In the genomic region with DNA sequence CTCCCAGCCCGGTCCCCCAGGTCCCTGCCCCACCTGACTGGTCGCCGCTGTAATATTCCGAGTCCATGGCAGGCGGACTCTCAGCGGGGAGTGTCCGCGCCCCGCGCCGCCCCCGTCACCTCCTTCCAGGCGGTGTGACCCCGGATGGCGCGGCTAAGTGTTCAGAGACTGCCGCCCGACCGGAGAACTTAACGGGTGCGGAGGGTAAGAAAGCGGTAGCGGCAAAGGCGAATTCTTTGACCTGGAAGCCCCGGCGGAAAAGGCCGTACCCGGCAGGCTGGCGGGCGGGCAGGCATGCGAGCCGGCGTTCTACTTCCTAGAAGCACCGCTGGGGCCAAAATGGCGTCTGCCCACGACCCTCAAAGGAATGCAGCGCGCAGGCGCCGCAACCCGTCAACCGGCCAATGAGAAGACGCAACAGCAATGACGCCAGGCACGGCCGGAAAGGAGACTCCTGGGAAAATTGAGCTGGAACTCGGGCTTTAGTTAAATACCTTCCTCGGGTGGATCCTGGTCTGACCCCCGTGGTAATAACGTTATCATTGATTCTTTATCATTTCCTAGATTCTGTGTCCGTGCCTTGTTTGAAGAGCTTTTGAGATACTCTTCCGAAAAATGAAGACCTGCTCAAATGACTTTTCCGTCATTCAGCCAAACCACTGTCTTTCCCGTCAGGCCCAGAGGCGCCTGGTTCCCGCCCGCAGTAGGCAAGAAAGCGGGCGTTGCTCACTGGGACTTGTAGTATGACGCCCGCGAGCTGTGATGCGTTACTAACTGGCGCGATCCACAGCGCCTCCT, we compare ENCODE assay signal across 1 cellular context.
A peak's percentile ranks its signal among the peaks of the same experiment; 100 is the strongest.
TF ChIP-seq lines count a peak whose summit lies in the region.

A gene (minus strand): TSS at position 348 of the 798 bp plus-strand sequence. CDS start 281 bp downstream, at position 67.

TF ChIP-seq in WTC11, 78 proteins besides CTCF, POLR2A, EP300 and RAD21 (continued from another document and continues in another):
- TF ChIP-seq, protein P1, sequence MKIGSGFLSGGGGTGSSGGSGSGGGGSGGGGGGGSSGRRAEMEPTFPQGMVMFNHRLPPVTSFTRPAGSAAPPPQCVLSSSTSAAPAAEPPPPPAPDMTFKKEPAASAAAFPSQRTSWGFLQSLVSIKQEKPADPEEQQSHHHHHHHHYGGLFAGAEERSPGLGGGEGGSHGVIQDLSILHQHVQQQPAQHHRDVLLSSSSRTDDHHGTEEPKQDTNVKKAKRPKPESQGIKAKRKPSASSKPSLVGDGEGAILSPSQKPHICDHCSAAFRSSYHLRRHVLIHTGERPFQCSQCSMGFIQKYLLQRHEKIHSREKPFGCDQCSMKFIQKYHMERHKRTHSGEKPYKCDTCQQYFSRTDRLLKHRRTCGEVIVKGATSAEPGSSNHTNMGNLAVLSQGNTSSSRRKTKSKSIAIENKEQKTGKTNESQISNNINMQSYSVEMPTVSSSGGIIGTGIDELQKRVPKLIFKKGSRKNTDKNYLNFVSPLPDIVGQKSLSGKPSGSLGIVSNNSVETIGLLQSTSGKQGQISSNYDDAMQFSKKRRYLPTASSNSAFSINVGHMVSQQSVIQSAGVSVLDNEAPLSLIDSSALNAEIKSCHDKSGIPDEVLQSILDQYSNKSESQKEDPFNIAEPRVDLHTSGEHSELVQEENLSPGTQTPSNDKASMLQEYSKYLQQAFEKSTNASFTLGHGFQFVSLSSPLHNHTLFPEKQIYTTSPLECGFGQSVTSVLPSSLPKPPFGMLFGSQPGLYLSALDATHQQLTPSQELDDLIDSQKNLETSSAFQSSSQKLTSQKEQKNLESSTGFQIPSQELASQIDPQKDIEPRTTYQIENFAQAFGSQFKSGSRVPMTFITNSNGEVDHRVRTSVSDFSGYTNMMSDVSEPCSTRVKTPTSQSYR (CRISPR knock-in tag; IDR thresholded peaks at IDR 0.05), result 0 out of 2 replicates have a peak, but pooled peaks have one; percentile 37
- no peak for TF ChIP-seq ZNF396 (CRISPR knock-in tag; IDR thresholded peaks at IDR 0.05; ENCODE audit: borderline replicate concordance)
- TF ChIP-seq, protein P2, sequence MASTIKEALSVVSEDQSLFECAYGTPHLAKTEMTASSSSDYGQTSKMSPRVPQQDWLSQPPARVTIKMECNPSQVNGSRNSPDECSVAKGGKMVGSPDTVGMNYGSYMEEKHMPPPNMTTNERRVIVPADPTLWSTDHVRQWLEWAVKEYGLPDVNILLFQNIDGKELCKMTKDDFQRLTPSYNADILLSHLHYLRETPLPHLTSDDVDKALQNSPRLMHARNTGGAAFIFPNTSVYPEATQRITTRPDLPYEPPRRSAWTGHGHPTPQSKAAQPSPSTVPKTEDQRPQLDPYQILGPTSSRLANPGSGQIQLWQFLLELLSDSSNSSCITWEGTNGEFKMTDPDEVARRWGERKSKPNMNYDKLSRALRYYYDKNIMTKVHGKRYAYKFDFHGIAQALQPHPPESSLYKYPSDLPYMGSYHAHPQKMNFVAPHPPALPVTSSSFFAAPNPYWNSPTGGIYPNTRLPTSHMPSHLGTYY (CRISPR knock-in tag; IDR thresholded peaks at IDR 0.05), result no peak
- TF ChIP-seq, protein P3, sequence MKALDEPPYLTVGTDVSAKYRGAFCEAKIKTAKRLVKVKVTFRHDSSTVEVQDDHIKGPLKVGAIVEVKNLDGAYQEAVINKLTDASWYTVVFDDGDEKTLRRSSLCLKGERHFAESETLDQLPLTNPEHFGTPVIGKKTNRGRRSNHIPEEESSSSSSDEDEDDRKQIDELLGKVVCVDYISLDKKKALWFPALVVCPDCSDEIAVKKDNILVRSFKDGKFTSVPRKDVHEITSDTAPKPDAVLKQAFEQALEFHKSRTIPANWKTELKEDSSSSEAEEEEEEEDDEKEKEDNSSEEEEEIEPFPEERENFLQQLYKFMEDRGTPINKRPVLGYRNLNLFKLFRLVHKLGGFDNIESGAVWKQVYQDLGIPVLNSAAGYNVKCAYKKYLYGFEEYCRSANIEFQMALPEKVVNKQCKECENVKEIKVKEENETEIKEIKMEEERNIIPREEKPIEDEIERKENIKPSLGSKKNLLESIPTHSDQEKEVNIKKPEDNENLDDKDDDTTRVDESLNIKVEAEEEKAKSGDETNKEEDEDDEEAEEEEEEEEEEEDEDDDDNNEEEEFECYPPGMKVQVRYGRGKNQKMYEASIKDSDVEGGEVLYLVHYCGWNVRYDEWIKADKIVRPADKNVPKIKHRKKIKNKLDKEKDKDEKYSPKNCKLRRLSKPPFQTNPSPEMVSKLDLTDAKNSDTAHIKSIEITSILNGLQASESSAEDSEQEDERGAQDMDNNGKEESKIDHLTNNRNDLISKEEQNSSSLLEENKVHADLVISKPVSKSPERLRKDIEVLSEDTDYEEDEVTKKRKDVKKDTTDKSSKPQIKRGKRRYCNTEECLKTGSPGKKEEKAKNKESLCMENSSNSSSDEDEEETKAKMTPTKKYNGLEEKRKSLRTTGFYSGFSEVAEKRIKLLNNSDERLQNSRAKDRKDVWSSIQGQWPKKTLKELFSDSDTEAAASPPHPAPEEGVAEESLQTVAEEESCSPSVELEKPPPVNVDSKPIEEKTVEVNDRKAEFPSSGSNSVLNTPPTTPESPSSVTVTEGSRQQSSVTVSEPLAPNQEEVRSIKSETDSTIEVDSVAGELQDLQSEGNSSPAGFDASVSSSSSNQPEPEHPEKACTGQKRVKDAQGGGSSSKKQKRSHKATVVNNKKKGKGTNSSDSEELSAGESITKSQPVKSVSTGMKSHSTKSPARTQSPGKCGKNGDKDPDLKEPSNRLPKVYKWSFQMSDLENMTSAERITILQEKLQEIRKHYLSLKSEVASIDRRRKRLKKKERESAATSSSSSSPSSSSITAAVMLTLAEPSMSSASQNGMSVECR (CRISPR knock-in tag; IDR thresholded peaks at IDR 0.05; ENCODE audit: borderline replicate concordance), result peak; percentile 84
- TF ChIP-seq GABPB1 (CRISPR knock-in tag; IDR thresholded peaks at IDR 0.05), result peak; percentile 49
- TF ChIP-seq, protein P4, sequence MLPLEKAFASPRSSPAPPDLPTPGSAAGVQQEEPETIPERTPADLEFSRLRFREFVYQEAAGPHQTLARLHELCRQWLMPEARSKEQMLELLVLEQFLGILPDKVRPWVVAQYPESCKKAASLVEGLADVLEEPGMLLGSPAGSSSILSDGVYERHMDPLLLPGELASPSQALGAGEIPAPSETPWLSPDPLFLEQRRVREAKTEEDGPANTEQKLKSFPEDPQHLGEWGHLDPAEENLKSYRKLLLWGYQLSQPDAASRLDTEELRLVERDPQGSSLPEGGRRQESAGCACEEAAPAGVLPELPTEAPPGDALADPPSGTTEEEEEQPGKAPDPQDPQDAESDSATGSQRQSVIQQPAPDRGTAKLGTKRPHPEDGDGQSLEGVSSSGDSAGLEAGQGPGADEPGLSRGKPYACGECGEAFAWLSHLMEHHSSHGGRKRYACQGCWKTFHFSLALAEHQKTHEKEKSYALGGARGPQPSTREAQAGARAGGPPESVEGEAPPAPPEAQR (CRISPR knock-in tag; IDR thresholded peaks at IDR 0.05), result no peak
- TF ChIP-seq ZNF671 (CRISPR knock-in tag; IDR thresholded peaks at IDR 0.05), result no peak
- peak; percentile 65 for TF ChIP-seq NFYB (CRISPR knock-in tag; conservative IDR thresholded peaks at IDR 0.05; ENCODE audit: low read depth)
- no peak; the same call in 1 of the 2 replicates for TF ChIP-seq ELF4 (CRISPR knock-in tag; IDR thresholded peaks at IDR 0.05; ENCODE audit: low read depth)
- no peak for TF ChIP-seq NR1H2 (CRISPR knock-in tag; IDR thresholded peaks at IDR 0.05)
- TF ChIP-seq, protein P5, sequence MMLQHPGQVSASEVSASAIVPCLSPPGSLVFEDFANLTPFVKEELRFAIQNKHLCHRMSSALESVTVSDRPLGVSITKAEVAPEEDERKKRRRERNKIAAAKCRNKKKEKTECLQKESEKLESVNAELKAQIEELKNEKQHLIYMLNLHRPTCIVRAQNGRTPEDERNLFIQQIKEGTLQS (CRISPR knock-in tag; conservative IDR thresholded peaks at IDR 0.05), result no peak
- no peak for TF ChIP-seq IRF2 (CRISPR knock-in tag; IDR thresholded peaks at IDR 0.05; ENCODE audit: borderline replicate concordance, low read depth)
- peak; percentile 68 for TF ChIP-seq SP1 (CRISPR knock-in tag; conservative IDR thresholded peaks at IDR 0.05)
- TF ChIP-seq, protein P6, sequence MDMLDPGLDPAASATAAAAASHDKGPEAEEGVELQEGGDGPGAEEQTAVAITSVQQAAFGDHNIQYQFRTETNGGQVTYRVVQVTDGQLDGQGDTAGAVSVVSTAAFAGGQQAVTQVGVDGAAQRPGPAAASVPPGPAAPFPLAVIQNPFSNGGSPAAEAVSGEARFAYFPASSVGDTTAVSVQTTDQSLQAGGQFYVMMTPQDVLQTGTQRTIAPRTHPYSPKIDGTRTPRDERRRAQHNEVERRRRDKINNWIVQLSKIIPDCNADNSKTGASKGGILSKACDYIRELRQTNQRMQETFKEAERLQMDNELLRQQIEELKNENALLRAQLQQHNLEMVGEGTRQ (CRISPR knock-in tag; IDR thresholded peaks at IDR 0.05), result peak; percentile 46
- TF ChIP-seq, protein P7, sequence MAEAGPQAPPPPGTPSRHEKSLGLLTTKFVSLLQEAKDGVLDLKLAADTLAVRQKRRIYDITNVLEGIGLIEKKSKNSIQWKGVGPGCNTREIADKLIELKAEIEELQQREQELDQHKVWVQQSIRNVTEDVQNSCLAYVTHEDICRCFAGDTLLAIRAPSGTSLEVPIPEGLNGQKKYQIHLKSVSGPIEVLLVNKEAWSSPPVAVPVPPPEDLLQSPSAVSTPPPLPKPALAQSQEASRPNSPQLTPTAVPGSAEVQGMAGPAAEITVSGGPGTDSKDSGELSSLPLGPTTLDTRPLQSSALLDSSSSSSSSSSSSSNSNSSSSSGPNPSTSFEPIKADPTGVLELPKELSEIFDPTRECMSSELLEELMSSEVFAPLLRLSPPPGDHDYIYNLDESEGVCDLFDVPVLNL (CRISPR knock-in tag; IDR thresholded peaks at IDR 0.05; ENCODE audit: borderline replicate concordance, low read depth), result peak; percentile 47; the same call in 1 of the 2 replicates
- no peak for TF ChIP-seq CREB1 (CRISPR knock-in tag; IDR thresholded peaks at IDR 0.05)
- TF ChIP-seq, protein P8, sequence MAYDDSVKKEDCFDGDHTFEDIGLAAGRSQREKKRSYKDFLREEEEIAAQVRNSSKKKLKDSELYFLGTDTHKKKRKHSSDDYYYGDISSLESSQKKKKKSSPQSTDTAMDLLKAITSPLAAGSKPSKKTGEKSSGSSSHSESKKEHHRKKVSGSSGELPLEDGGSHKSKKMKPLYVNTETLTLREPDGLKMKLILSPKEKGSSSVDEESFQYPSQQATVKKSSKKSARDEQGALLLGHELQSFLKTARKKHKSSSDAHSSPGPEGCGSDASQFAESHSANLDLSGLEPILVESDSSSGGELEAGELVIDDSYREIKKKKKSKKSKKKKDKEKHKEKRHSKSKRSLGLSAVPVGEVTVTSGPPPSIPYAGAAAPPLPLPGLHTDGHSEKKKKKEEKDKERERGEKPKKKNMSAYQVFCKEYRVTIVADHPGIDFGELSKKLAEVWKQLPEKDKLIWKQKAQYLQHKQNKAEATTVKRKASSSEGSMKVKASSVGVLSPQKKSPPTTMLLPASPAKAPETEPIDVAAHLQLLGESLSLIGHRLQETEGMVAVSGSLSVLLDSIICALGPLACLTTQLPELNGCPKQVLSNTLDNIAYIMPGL (CRISPR knock-in tag; IDR thresholded peaks at IDR 0.05), result peak; percentile 76
- TF ChIP-seq, protein P9, sequence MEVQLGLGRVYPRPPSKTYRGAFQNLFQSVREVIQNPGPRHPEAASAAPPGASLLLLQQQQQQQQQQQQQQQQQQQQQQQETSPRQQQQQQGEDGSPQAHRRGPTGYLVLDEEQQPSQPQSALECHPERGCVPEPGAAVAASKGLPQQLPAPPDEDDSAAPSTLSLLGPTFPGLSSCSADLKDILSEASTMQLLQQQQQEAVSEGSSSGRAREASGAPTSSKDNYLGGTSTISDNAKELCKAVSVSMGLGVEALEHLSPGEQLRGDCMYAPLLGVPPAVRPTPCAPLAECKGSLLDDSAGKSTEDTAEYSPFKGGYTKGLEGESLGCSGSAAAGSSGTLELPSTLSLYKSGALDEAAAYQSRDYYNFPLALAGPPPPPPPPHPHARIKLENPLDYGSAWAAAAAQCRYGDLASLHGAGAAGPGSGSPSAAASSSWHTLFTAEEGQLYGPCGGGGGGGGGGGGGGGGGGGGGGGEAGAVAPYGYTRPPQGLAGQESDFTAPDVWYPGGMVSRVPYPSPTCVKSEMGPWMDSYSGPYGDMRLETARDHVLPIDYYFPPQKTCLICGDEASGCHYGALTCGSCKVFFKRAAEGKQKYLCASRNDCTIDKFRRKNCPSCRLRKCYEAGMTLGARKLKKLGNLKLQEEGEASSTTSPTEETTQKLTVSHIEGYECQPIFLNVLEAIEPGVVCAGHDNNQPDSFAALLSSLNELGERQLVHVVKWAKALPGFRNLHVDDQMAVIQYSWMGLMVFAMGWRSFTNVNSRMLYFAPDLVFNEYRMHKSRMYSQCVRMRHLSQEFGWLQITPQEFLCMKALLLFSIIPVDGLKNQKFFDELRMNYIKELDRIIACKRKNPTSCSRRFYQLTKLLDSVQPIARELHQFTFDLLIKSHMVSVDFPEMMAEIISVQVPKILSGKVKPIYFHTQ (CRISPR knock-in tag; IDR thresholded peaks at IDR 0.05), result no peak
- no peak for TF ChIP-seq SMAD3 (CRISPR knock-in tag; IDR thresholded peaks at IDR 0.05; ENCODE audit: borderline replicate concordance)
- no peak for TF ChIP-seq HMGA2 (CRISPR knock-in tag; IDR thresholded peaks at IDR 0.05)
- TF ChIP-seq, protein P10, sequence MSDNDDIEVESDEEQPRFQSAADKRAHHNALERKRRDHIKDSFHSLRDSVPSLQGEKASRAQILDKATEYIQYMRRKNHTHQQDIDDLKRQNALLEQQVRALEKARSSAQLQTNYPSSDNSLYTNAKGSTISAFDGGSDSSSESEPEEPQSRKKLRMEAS (CRISPR knock-in tag; IDR thresholded peaks at IDR 0.05), result peak; percentile 45
- TF ChIP-seq, protein P11, sequence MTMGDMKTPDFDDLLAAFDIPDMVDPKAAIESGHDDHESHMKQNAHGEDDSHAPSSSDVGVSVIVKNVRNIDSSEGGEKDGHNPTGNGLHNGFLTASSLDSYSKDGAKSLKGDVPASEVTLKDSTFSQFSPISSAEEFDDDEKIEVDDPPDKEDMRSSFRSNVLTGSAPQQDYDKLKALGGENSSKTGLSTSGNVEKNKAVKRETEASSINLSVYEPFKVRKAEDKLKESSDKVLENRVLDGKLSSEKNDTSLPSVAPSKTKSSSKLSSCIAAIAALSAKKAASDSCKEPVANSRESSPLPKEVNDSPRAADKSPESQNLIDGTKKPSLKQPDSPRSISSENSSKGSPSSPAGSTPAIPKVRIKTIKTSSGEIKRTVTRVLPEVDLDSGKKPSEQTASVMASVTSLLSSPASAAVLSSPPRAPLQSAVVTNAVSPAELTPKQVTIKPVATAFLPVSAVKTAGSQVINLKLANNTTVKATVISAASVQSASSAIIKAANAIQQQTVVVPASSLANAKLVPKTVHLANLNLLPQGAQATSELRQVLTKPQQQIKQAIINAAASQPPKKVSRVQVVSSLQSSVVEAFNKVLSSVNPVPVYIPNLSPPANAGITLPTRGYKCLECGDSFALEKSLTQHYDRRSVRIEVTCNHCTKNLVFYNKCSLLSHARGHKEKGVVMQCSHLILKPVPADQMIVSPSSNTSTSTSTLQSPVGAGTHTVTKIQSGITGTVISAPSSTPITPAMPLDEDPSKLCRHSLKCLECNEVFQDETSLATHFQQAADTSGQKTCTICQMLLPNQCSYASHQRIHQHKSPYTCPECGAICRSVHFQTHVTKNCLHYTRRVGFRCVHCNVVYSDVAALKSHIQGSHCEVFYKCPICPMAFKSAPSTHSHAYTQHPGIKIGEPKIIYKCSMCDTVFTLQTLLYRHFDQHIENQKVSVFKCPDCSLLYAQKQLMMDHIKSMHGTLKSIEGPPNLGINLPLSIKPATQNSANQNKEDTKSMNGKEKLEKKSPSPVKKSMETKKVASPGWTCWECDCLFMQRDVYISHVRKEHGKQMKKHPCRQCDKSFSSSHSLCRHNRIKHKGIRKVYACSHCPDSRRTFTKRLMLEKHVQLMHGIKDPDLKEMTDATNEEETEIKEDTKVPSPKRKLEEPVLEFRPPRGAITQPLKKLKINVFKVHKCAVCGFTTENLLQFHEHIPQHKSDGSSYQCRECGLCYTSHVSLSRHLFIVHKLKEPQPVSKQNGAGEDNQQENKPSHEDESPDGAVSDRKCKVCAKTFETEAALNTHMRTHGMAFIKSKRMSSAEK (CRISPR knock-in tag; IDR thresholded peaks at IDR 0.05; ENCODE audit: borderline replicate concordance), result no peak
- TF ChIP-seq EMX1 (CRISPR knock-in tag; IDR thresholded peaks at IDR 0.05), result 0 out of 2 replicates have a peak, but pooled peaks have one; percentile 60
- TF ChIP-seq MXD4 (CRISPR knock-in tag; IDR thresholded peaks at IDR 0.05; ENCODE audit: borderline replicate concordance), result no peak
- TF ChIP-seq TEAD4 (CRISPR knock-in tag; IDR thresholded peaks at IDR 0.05), result no peak; the same call in 1 of the 2 replicates
- peak; percentile 63 for TF ChIP-seq FOXK1 (CRISPR knock-in tag; IDR thresholded peaks at IDR 0.05)
